ENCODE assay signal across 33 cellular contexts in the genomic region with DNA sequence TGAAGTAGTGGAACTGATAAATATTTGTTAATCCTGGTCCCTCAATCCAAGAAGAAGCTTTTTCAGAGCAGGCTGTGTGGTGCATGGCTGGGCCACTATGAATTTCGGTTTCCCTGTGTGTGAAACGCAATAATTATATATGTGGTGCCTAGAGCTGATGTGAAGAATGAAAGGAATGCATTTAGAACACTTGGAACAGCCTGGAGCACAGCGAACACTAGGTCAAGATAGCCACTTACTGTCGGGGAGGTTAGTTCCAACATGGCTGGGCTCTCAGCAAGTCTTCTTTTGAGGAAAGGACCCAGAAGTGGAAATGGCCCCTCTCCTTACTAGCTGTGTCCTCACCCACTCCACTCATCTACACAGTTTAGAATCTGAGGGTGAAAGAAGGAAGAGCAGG.
"Had no signal": no experiment of that assay in that cellular context is flagged by ENCODE, and none has a peak within 500 bp of the region (broad histone marks: within the 10 kb centered on the region; RNA-seq: fewer than 3 reads in every experiment).

No MANE protein-coding gene starts in this region.

- H3K36me3 ChIP-seq: adrenal gland, colonic mucosa, esophagus squamous epithelium, WERI-Rb-1 had no signal

- H3K9me3 ChIP-seq: adrenal gland, body of pancreas, colonic mucosa, esophagus squamous epithelium had no signal

- H3K4me1 Mint-ChIP-seq: activated CD4-positive, alpha-beta T cell treated with anti-CD3 and anti-CD28 coated beads for 36 hours; activated CD4-positive, alpha-beta T cell treated with anti-CD3 and anti-CD28 coated beads, Interleukin-2, amount 10 ng/mL, durations not matched to agents 24 days and 14 days; activated CD8-positive, alpha-beta memory T cell treated with anti-CD3 and anti-CD28 coated beads, Interleukin-2, amount 10 ng/mL, durations not matched to agents 7 days and 5 days had no signal

- H3K27me3 ChIP-seq: adrenal gland, body of pancreas, colonic mucosa, esophagus squamous epithelium had no signal

- ATAC-seq: activated CD4-positive, alpha-beta T cell treated with anti-CD3 and anti-CD28 coated beads for 36 hours; activated CD8-positive, alpha-beta memory T cell treated with anti-CD3 and anti-CD28 coated beads, Interleukin-2, amount 10 ng/mL, durations not matched to agents 7 days and 5 days; activated CD8-positive, alpha-beta T cell treated with anti-CD3 and anti-CD28 coated beads, Interleukin-2, amount 10 ng/mL, durations not matched to agents 7 days and 5 days; activated naive CD8-positive, alpha-beta T cell treated with anti-CD3 and anti-CD28 coated beads, Interleukin-2, amount 50 U/mL, for 24 hours; body of pancreas; T-cell had no signal

- H3K27ac Mint-ChIP-seq: activated CD4-positive, alpha-beta memory T cell treated with anti-CD3 and anti-CD28 coated beads for 36 hours; activated CD4-positive, alpha-beta T cell treated with anti-CD3 and anti-CD28 coated beads for 36 hours; activated CD4-positive, alpha-beta T cell treated with anti-CD3 and anti-CD28 coated beads, Interleukin-2, amount 10 ng/mL, durations not matched to agents 24 days and 14 days; activated CD8-positive, alpha-beta memory T cell treated with anti-CD3 and anti-CD28 coated beads, Interleukin-2, amount 10 ng/mL, durations not matched to agents 7 days and 5 days; activated CD8-positive, alpha-beta T cell treated with anti-CD3 and anti-CD28 coated beads, Interleukin-2, amount 10 ng/mL, durations not matched to agents 7 days and 5 days; activated naive CD4-positive, alpha-beta T cell treated with anti-CD3 and anti-CD28 coated beads for 36 hours; activated naive CD4-positive, alpha-beta T cell treated with anti-CD3 and anti-CD28 coated beads, Interleukin-2, amount 50 U/mL, for 24 hours; activated naive CD8-positive, alpha-beta T cell treated with anti-CD3 and anti-CD28 coated beads for 36 hours; activated naive CD8-positive, alpha-beta T cell treated with anti-CD3 and anti-CD28 coated beads, Interleukin-2, amount 50 U/mL, for 24 hours; activated T-helper 1 cell treated with anti-CD3 and anti-CD28 coated beads, Interleukin-12 subunit alpha, Interleukin-12 subunit beta, Interleukin-2, Interleukin-4 antibody, amounts not matched to agents 30 ng/mL and 10 ng/mL and 1 ng/mL, durations not matched to agents 14 hours and 24 hours and 36 hours; activated T-helper 2 cell treated with anti-CD3 and anti-CD28 coated beads, Interferon-gamma antibody, Interleukin-2, Interleukin-4, amounts not matched to agents 10 μg/mL and 5 μg/mL and 100 μg/mL, durations not matched to agents 14 hours and 24 hours and 36 hours; T-cell; T-helper 1 cell treated with Interleukin-12 subunit alpha and Interleukin-12 subunit beta and Interleukin-4 antibody, amounts not matched to agents 30 μg/mL and 1 μg/mL, for 36 hours; T-helper 2 cell treated with Interferon-gamma antibody and Interleukin-4, amounts not matched to agents 5 μg/mL and 100 μg/mL, for 36 hours had no signal

- H3K4me1 ChIP-seq: adrenal gland, body of pancreas, colonic mucosa, esophagus squamous epithelium had no signal

- DNase-seq: activated CD4-positive, alpha-beta memory T cell treated with anti-CD3 and anti-CD28 coated beads for 36 hours; activated CD4-positive, alpha-beta T cell treated with anti-CD3 and anti-CD28 coated beads for 36 hours; activated CD4-positive, alpha-beta T cell treated with anti-CD3 and anti-CD28 coated beads, Interleukin-2, amount 10 ng/mL, durations not matched to agents 24 days and 14 days; activated CD4-positive, CD25-positive, alpha-beta regulatory T cell; activated CD4-positive, CD25-positive, alpha-beta regulatory T cell treated with anti-CD3 and anti-CD28 coated beads, Interleukin-2, amount 50 U/mL, for 72 hours; activated CD8-positive, alpha-beta memory T cell treated with anti-CD3 and anti-CD28 coated beads, Interleukin-2, amount 10 ng/mL, durations not matched to agents 7 days and 5 days; activated CD8-positive, alpha-beta memory T cell treated with anti-CD3 and anti-CD28 coated beads, Interleukin-2, amount 50 U/mL, for 4 hours; activated CD8-positive, alpha-beta T cell treated with anti-CD3 and anti-CD28 coated beads, Interleukin-2, amount 10 ng/mL, durations not matched to agents 7 days and 5 days; activated effector memory CD4-positive, alpha-beta T cell treated with anti-CD3 and anti-CD28 coated beads, Interleukin-2, amount 50 U/mL, for 16 hours; activated naive CD4-positive, alpha-beta T cell treated with anti-CD3 and anti-CD28 coated beads for 36 hours; activated naive CD8-positive, alpha-beta T cell treated with anti-CD3 and anti-CD28 coated beads for 36 hours; activated naive CD8-positive, alpha-beta T cell treated with anti-CD3 and anti-CD28 coated beads, Interleukin-2, amount 50 U/mL, for 24 hours; activated T-cell treated with anti-CD3 and anti-CD28 coated beads, Interleukin-2, amount 50 U/mL, for 1 hour; activated T-cell treated with anti-CD3 and anti-CD28 coated beads, Interleukin-2, amount 50 U/mL, for 48 hours; adrenal gland; amygdala; aorta; body of pancreas; caudate nucleus; cerebellar nuclear complex; colonic mucosa; effector CD8-positive, alpha-beta T cell; esophagus squamous epithelium; SW 1271; T-cell; T1000; WERI-Rb-1 had no signal

- H3K4me3 Mint-ChIP-seq: activated CD4-positive, alpha-beta memory T cell treated with anti-CD3 and anti-CD28 coated beads for 36 hours; activated CD4-positive, alpha-beta T cell treated with anti-CD3 and anti-CD28 coated beads for 36 hours; activated CD4-positive, alpha-beta T cell treated with anti-CD3 and anti-CD28 coated beads, Interleukin-2, amount 10 ng/mL, durations not matched to agents 24 days and 14 days; activated CD8-positive, alpha-beta memory T cell treated with anti-CD3 and anti-CD28 coated beads, Interleukin-2, amount 10 ng/mL, durations not matched to agents 7 days and 5 days; activated CD8-positive, alpha-beta T cell treated with anti-CD3 and anti-CD28 coated beads, Interleukin-2, amount 10 ng/mL, durations not matched to agents 7 days and 5 days; activated naive CD4-positive, alpha-beta T cell treated with anti-CD3 and anti-CD28 coated beads for 36 hours; activated naive CD4-positive, alpha-beta T cell treated with anti-CD3 and anti-CD28 coated beads, Interleukin-2, amount 50 U/mL, for 24 hours; activated naive CD8-positive, alpha-beta T cell treated with anti-CD3 and anti-CD28 coated beads for 36 hours; activated naive CD8-positive, alpha-beta T cell treated with anti-CD3 and anti-CD28 coated beads, Interleukin-2, amount 50 U/mL, for 24 hours; activated T-helper 1 cell treated with anti-CD3 and anti-CD28 coated beads, Interleukin-12 subunit alpha, Interleukin-12 subunit beta, Interleukin-2, Interleukin-4 antibody, amounts not matched to agents 30 ng/mL and 10 ng/mL and 1 ng/mL, durations not matched to agents 14 hours and 24 hours and 36 hours; T-cell; T-helper 1 cell treated with Interleukin-12 subunit alpha and Interleukin-12 subunit beta and Interleukin-4 antibody, amounts not matched to agents 30 μg/mL and 1 μg/mL, for 36 hours; T-helper 2 cell treated with Interferon-gamma antibody and Interleukin-4, amounts not matched to agents 5 μg/mL and 100 μg/mL, for 36 hours had no signal

- H3K4me3 ChIP-seq: adrenal gland, body of pancreas, colonic mucosa, esophagus squamous epithelium had no signal

- H3K9me3 Mint-ChIP-seq: activated CD4-positive, alpha-beta memory T cell treated with anti-CD3 and anti-CD28 coated beads for 36 hours; activated naive CD4-positive, alpha-beta T cell treated with anti-CD3 and anti-CD28 coated beads for 36 hours; activated naive CD4-positive, alpha-beta T cell treated with anti-CD3 and anti-CD28 coated beads, Interleukin-2, amount 50 U/mL, for 24 hours; activated naive CD8-positive, alpha-beta T cell treated with anti-CD3 and anti-CD28 coated beads for 36 hours; activated naive CD8-positive, alpha-beta T cell treated with anti-CD3 and anti-CD28 coated beads, Interleukin-2, amount 50 U/mL, for 24 hours; activated T-helper 1 cell treated with anti-CD3 and anti-CD28 coated beads, Interleukin-12 subunit alpha, Interleukin-12 subunit beta, Interleukin-2, Interleukin-4 antibody, amounts not matched to agents 30 ng/mL and 10 ng/mL and 1 ng/mL, durations not matched to agents 14 hours and 24 hours and 36 hours; activated T-helper 2 cell treated with anti-CD3 and anti-CD28 coated beads, Interferon-gamma antibody, Interleukin-2, Interleukin-4, amounts not matched to agents 10 μg/mL and 5 μg/mL and 100 μg/mL, durations not matched to agents 14 hours and 24 hours and 36 hours; T-cell; T-helper 1 cell treated with Interleukin-12 subunit alpha and Interleukin-12 subunit beta and Interleukin-4 antibody, amounts not matched to agents 30 μg/mL and 1 μg/mL, for 36 hours; T-helper 2 cell treated with Interferon-gamma antibody and Interleukin-4, amounts not matched to agents 5 μg/mL and 100 μg/mL, for 36 hours had no signal

- H3K36me3 Mint-ChIP-seq: activated CD4-positive, alpha-beta memory T cell treated with anti-CD3 and anti-CD28 coated beads for 36 hours; activated CD8-positive, alpha-beta memory T cell treated with anti-CD3 and anti-CD28 coated beads, Interleukin-2, amount 10 ng/mL, durations not matched to agents 7 days and 5 days; T-cell had no signal

- H3K27me3 Mint-ChIP-seq: activated CD4-positive, alpha-beta memory T cell treated with anti-CD3 and anti-CD28 coated beads for 36 hours; activated CD4-positive, alpha-beta T cell treated with anti-CD3 and anti-CD28 coated beads for 36 hours; activated CD4-positive, alpha-beta T cell treated with anti-CD3 and anti-CD28 coated beads, Interleukin-2, amount 10 ng/mL, durations not matched to agents 24 days and 14 days; activated CD8-positive, alpha-beta memory T cell treated with anti-CD3 and anti-CD28 coated beads, Interleukin-2, amount 10 ng/mL, durations not matched to agents 7 days and 5 days; activated naive CD8-positive, alpha-beta T cell treated with anti-CD3 and anti-CD28 coated beads for 36 hours; activated naive CD8-positive, alpha-beta T cell treated with anti-CD3 and anti-CD28 coated beads, Interleukin-2, amount 50 U/mL, for 24 hours; T-cell had no signal

- H3K27ac ChIP-seq: adrenal gland, body of pancreas, colonic mucosa, epithelial cell of prostate, esophagus squamous epithelium, WERI-Rb-1 had no signal
